ENCODE assay signal across 12 cellular contexts in the genomic region with DNA sequence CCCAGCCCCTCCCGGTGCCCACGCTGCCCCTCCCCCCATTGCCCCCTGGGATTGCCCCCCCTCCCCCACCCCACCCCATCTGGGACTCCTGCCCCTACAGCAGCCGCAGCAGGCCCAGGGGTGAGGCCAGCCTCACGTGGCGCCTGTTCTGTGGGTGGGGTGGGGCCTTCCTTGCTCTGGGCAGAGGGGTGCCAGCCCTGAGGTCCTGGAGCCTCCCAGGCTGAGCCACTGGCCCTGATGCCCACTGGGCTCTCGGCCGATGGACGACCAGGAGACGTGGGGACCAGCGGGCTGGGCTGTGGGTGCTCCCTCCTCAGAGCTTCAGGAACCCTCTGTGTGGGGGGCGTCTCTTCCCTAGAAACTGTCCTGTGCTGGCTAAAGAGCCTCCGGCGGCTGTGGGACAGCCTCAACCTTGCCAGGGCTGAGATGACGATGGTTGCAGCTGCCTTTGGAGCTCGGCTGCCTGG. TPM values are rescaled to one million over a fixed set of nuclear protein-coding genes. Genes with fewer than 3 reads are reported as not detected.
DNase-seq lines count a peak whose midpoint lies in the region; ATAC-seq and TF ChIP-seq lines count a peak whose summit lies in the region.
"Had no signal": no experiment of that assay in that cellular context is flagged by ENCODE, and none has a peak within 500 bp of the region (broad histone marks: within the 10 kb centered on the region; RNA-seq: fewer than 3 reads in every experiment).

No MANE protein-coding gene starts in this region.

- H4K20me1 ChIP-seq in SK-N-SH (ENCODE audit: insufficient read depth) (no peaks in the 10 kb centered on the region), hepatocyte (ENCODE audit: insufficient read depth, poor library complexity, severe bottlenecking) (no peaks in the 10 kb centered on the region), smooth muscle cell (ENCODE audit: low read depth) (no peaks in the 10 kb centered on the region)

- ATAC-seq in activated CD8-positive, alpha-beta T cell treated with anti-CD3 and anti-CD28 coated beads for 36 hours: peak; percentile 29
- ATAC-seq in activated CD8-positive, alpha-beta T cell treated with anti-CD3 and anti-CD28 coated beads, Interleukin-2, amount 10 ng/mL, durations not matched to agents 7 days and 5 days: no peak
- ATAC-seq in HG02840 (IDR thresholded peaks at IDR 0.05; ENCODE audit: low FRiP score, unreplicated experiment): no peak

- no peak overlapping the region for H3K27ac Mint-ChIP-seq in activated CD8-positive, alpha-beta T cell treated with anti-CD3 and anti-CD28 coated beads for 36 hours
- no peak overlapping the region for H3K27ac Mint-ChIP-seq in activated CD8-positive, alpha-beta T cell treated with anti-CD3 and anti-CD28 coated beads, Interleukin-2, amount 10 ng/mL, durations not matched to agents 7 days and 5 days
- H3K27ac Mint-ChIP-seq in activated CD4-positive, alpha-beta memory T cell treated with anti-CD3 and anti-CD28 coated beads for 36 hours: no peak overlapping the region
- H3K27ac Mint-ChIP-seq: activated CD4-positive, alpha-beta T cell treated with anti-CD3 and anti-CD28 coated beads, Interleukin-2, amount 10 ng/mL, durations not matched to agents 24 days and 14 days had no signal

- H3K9me2 ChIP-seq in SK-N-SH (no peaks in the 10 kb centered on the region), hepatocyte (replicated peaks; ENCODE audit: insufficient read depth) (no peaks in the 10 kb centered on the region)

- H3K9ac ChIP-seq in SK-N-SH (no peak overlapping the region), smooth muscle cell (ENCODE audit: low read depth) (no peak overlapping the region)

- no peak overlapping the region for H3K4me3 Mint-ChIP-seq in activated CD8-positive, alpha-beta T cell treated with anti-CD3 and anti-CD28 coated beads for 36 hours
- H3K4me3 Mint-ChIP-seq in activated CD8-positive, alpha-beta T cell treated with anti-CD3 and anti-CD28 coated beads, Interleukin-2, amount 10 ng/mL, durations not matched to agents 7 days and 5 days: no peak overlapping the region
- no peak overlapping the region for H3K4me3 Mint-ChIP-seq in activated CD4-positive, alpha-beta memory T cell treated with anti-CD3 and anti-CD28 coated beads for 36 hours
- H3K4me3 Mint-ChIP-seq: activated CD4-positive, alpha-beta T cell treated with anti-CD3 and anti-CD28 coated beads, Interleukin-2, amount 10 ng/mL, durations not matched to agents 24 days and 14 days; neural crest cell had no signal

- POLR2A ChIA-PET in activated CD8-positive, alpha-beta T cell treated with anti-CD3 and anti-CD28 coated beads for 36 hours (lab: Charles Lee): interaction anchor here (0.9 to 1.8 kb wide), 7 partner anchors 15 to 152 kb away, joined by 3 to 5 read pairs (median 3); partner anchors contain the start of genes B3GALT6, SDF4 and UBE2J2
- POLR2A ChIA-PET in activated CD8-positive, alpha-beta T cell treated with anti-CD3 and anti-CD28 coated beads, Interleukin-2, amount 10 ng/mL, durations not matched to agents 7 days and 5 days (lab: Charles Lee): interaction anchor here (0.9 to 1.3 kb wide), 5 partner anchors 109 to 492 kb away, joined by 3 to 5 read pairs (median 3); no protein-coding TSS in a partner anchor
- POLR2A ChIA-PET in SK-N-SH (lab: Yijun Ruan, JAX): no interaction called here
- POLR2A ChIA-PET in activated CD4-positive, alpha-beta memory T cell treated with anti-CD3 and anti-CD28 coated beads for 36 hours (lab: Charles Lee): interaction anchor here (0.6 to 1.5 kb wide), 4 partner anchors 77 to 110 kb away, joined by 3 read pairs; no protein-coding TSS in a partner anchor

- peaks cover 7% of the 10 kb centered on the region for H3K27me3 Mint-ChIP-seq in activated CD8-positive, alpha-beta T cell treated with anti-CD3 and anti-CD28 coated beads for 36 hours
- peaks cover 6% of the 10 kb centered on the region for H3K27me3 Mint-ChIP-seq in activated CD8-positive, alpha-beta T cell treated with anti-CD3 and anti-CD28 coated beads, Interleukin-2, amount 10 ng/mL, durations not matched to agents 7 days and 5 days (ENCODE audit: low read depth)
- peaks cover 7% of the 10 kb centered on the region for H3K27me3 Mint-ChIP-seq in activated CD4-positive, alpha-beta memory T cell treated with anti-CD3 and anti-CD28 coated beads for 36 hours

- TF ChIP-seq EP300 in SK-N-SH (IDR thresholded peaks at IDR 0.05; ENCODE audit: borderline replicate concordance in 1 of 2, low read depth in 1 of 2, low read length in 1 of 2): no peak

- H3K27ac ChIP-seq in SK-N-SH (ENCODE audit: low read depth in 2 of 2, low read length in 1 of 2): no peak overlapping the region
- no peak overlapping the region for H3K27ac ChIP-seq in hepatocyte
- no peak overlapping the region for H3K27ac ChIP-seq in smooth muscle cell (ENCODE audit: low read depth)

- H3K36me3 ChIP-seq in SK-N-SH (replicated peaks in 1 of 2; ENCODE audit: control insufficient read depth in 1 of 2, insufficient read depth in 2 of 2, low read length in 1 of 2) (no peaks in the 10 kb centered on the region), hepatocyte (replicated peaks; ENCODE audit: insufficient read depth, low read depth) (no peaks in the 10 kb centered on the region), smooth muscle cell (ENCODE audit: low read depth) (no peaks in the 10 kb centered on the region)
- H3K36me3 ChIP-seq: Peyer's patch, tibial nerve had no signal

- H3K4me2 ChIP-seq in SK-N-SH (no peak overlapping the region; the same call in 1 of the 2 replicates), hepatocyte (peak overlapping the region; percentile 73), smooth muscle cell (peak overlapping the region; percentile 79)

- H3K27me3 ChIP-seq in SK-N-SH (ENCODE audit: insufficient read depth): 0 out of 2 replicates have a peak, but pooled peaks cover 6% of the 10 kb centered on the region
- H3K27me3 ChIP-seq in hepatocyte: no peaks in the 10 kb centered on the region
- H3K27me3 ChIP-seq in smooth muscle cell (ENCODE audit: low read depth): no peaks in the 10 kb centered on the region
- H3K27me3 ChIP-seq: Peyer's patch had no signal

- H2AFZ ChIP-seq in SK-N-SH (ENCODE audit: low read depth): no peak overlapping the region
- no peak overlapping the region for H2AFZ ChIP-seq in hepatocyte
- H2AFZ ChIP-seq in smooth muscle cell (ENCODE audit: low read depth): peak overlapping the region; percentile 79

- WGBS in SK-N-SH (ENCODE audit: low lambda C conversion rate): no CpG with 5 or more reads among the region's 15 CpGs
- WGBS in hepatocyte (ENCODE audit: low lambda C conversion rate, missing lambda C conversion rate): 77% methylated on average over 11 of the region's 15 CpGs
- WGBS in smooth muscle cell (ENCODE audit: low lambda C conversion rate): 63% methylated on average over 10 of the region's 15 CpGs

- no peak for TF ChIP-seq RAD21 in SK-N-SH (IDR thresholded peaks at IDR 0.05; ENCODE audit: low read length)

- peaks cover 16% of the 10 kb centered on the region for H3K4me1 Mint-ChIP-seq in activated CD8-positive, alpha-beta T cell treated with anti-CD3 and anti-CD28 coated beads for 36 hours (ENCODE audit: low read depth)
- H3K4me1 Mint-ChIP-seq in activated CD8-positive, alpha-beta T cell treated with anti-CD3 and anti-CD28 coated beads, Interleukin-2, amount 10 ng/mL, durations not matched to agents 7 days and 5 days (ENCODE audit: low read depth): peaks cover 21% of the 10 kb centered on the region
- H3K4me1 Mint-ChIP-seq in activated CD4-positive, alpha-beta memory T cell treated with anti-CD3 and anti-CD28 coated beads for 36 hours (ENCODE audit: low read depth): peaks cover 6% of the 10 kb centered on the region
- H3K4me1 Mint-ChIP-seq: activated CD4-positive, alpha-beta T cell treated with anti-CD3 and anti-CD28 coated beads, Interleukin-2, amount 10 ng/mL, durations not matched to agents 24 days and 14 days had no signal

- peak overlapping the region in 1 of 2 experiments; percentile 6; a peak in 1 of 4 replicates for H3K4me3 ChIP-seq in SK-N-SH (ENCODE audit: low read depth in 2 of 2, low read length in 1 of 2)
- H3K4me3 ChIP-seq in hepatocyte: no peak overlapping the region
- peak overlapping the region; percentile 28 for H3K4me3 ChIP-seq in smooth muscle cell

- H3K9me3 Mint-ChIP-seq in activated CD8-positive, alpha-beta T cell treated with anti-CD3 and anti-CD28 coated beads for 36 hours: peaks cover 3% of the 10 kb centered on the region
- H3K9me3 Mint-ChIP-seq in activated CD8-positive, alpha-beta T cell treated with anti-CD3 and anti-CD28 coated beads, Interleukin-2, amount 10 ng/mL, durations not matched to agents 7 days and 5 days (ENCODE audit: insufficient read depth): peaks cover 3% of the 10 kb centered on the region
- peaks cover 3% of the 10 kb centered on the region for H3K9me3 Mint-ChIP-seq in activated CD4-positive, alpha-beta memory T cell treated with anti-CD3 and anti-CD28 coated beads for 36 hours
- H3K9me3 Mint-ChIP-seq: activated CD4-positive, alpha-beta T cell treated with anti-CD3 and anti-CD28 coated beads, Interleukin-2, amount 10 ng/mL, durations not matched to agents 24 days and 14 days; neural crest cell had no signal

- intact Hi-C loops in activated CD8-positive, alpha-beta T cell treated with anti-CD3 and anti-CD28 coated beads for 36 hours (cut with micrococcal nuclease): no loop called here
- intact Hi-C loops in activated CD4-positive, alpha-beta memory T cell treated with anti-CD3 and anti-CD28 coated beads for 36 hours (cut with micrococcal nuclease): loop anchor here (2.0 kb wide), 1 partner anchor 169 kb away; no protein-coding TSS in a partner anchor

- peaks cover 0 to 13% of the 10 kb centered on the region in 2 experiments; a peak in 1 of 4 replicates for H3K4me1 ChIP-seq in SK-N-SH (ENCODE audit: control insufficient read depth in 1 of 2, insufficient read depth in 2 of 2, low read depth in 1 of 2, low read length in 1 of 2)
- H3K4me1 ChIP-seq in hepatocyte (ENCODE audit: insufficient read depth): peaks cover 36% of the 10 kb centered on the region
- H3K4me1 ChIP-seq in smooth muscle cell (ENCODE audit: low read depth): no peaks in the 10 kb centered on the region

- TF ChIP-seq CTCF in activated CD8-positive, alpha-beta T cell treated with anti-CD3 and anti-CD28 coated beads for 36 hours (IDR thresholded peaks at IDR 0.05): no peak
- no peak for TF ChIP-seq CTCF in SK-N-SH (IDR thresholded peaks at IDR 0.05)
- TF ChIP-seq CTCF in hepatocyte (IDR thresholded peaks at IDR 0.05; ENCODE audit: poor library complexity): no peak
- TF ChIP-seq CTCF in smooth muscle cell (IDR thresholded peaks at IDR 0.05; ENCODE audit: borderline replicate concordance, insufficient read depth, poor library complexity, severe bottlenecking): no peak

- H3K79me2 ChIP-seq in SK-N-SH (ENCODE audit: insufficient read depth) (no peaks in the 10 kb centered on the region), hepatocyte (no peaks in the 10 kb centered on the region), smooth muscle cell (ENCODE audit: low read depth) (no peaks in the 10 kb centered on the region)

- no peaks in the 10 kb centered on the region for H3K36me3 Mint-ChIP-seq in activated CD8-positive, alpha-beta T cell treated with anti-CD3 and anti-CD28 coated beads for 36 hours (ENCODE audit: low read depth)
- H3K36me3 Mint-ChIP-seq in activated CD8-positive, alpha-beta T cell treated with anti-CD3 and anti-CD28 coated beads, Interleukin-2, amount 10 ng/mL, durations not matched to agents 7 days and 5 days (ENCODE audit: low read depth): no peaks in the 10 kb centered on the region
- no peaks in the 10 kb centered on the region for H3K36me3 Mint-ChIP-seq in activated CD4-positive, alpha-beta memory T cell treated with anti-CD3 and anti-CD28 coated beads for 36 hours

- H3F3A ChIP-seq in SK-N-SH (replicated peaks; ENCODE audit: insufficient read depth) (peaks cover 10% of the 10 kb centered on the region), smooth muscle cell (ENCODE audit: low read depth) (no peaks in the 10 kb centered on the region)

- no peak for DNase-seq in activated CD8-positive, alpha-beta T cell treated with anti-CD3 and anti-CD28 coated beads for 36 hours
- DNase-seq in activated CD8-positive, alpha-beta T cell treated with anti-CD3 and anti-CD28 coated beads, Interleukin-2, amount 10 ng/mL, durations not matched to agents 7 days and 5 days: no peak
- DNase-seq in SK-N-SH (peak; percentile 57), hepatocyte (ENCODE audit: low spot score) (no peak), smooth muscle cell (lab: John Stamatoyannopoulos, UW; ENCODE audit: unreplicated experiment) (no peak)
- DNase-seq in activated CD4-positive, alpha-beta memory T cell treated with anti-CD3 and anti-CD28 coated beads for 36 hours: no peak
- no peak for DNase-seq in stimulated activated CD4-positive, alpha-beta T cell treated with anti-CD3 and anti-CD28 coated beads, Interleukin-1b, Interleukin-23, amount 100 ng/mL, for 48 hours

- H3K9me3 ChIP-seq in SK-N-SH (no peaks in the 10 kb centered on the region), hepatocyte (ENCODE audit: low read depth) (no peaks in the 10 kb centered on the region), smooth muscle cell (replicated peaks; ENCODE audit: low read depth) (no peaks in the 10 kb centered on the region)
- H3K9me3 ChIP-seq: Peyer's patch, tibial nerve had no signal

- CTCF ChIA-PET in activated CD8-positive, alpha-beta T cell treated with anti-CD3 and anti-CD28 coated beads for 36 hours (lab: Charles Lee): interaction anchor here (0.6 to 3.2 kb wide), 34 partner anchors 8 to 251 kb away, joined by 3 to 50 read pairs (median 6); partner anchors contain the start of genes B3GALT6, SDF4, TNFRSF18 and TTLL10
- CTCF ChIA-PET in activated CD8-positive, alpha-beta T cell treated with anti-CD3 and anti-CD28 coated beads, Interleukin-2, amount 10 ng/mL, durations not matched to agents 7 days and 5 days (lab: Charles Lee): interaction anchor here (0.6 to 3.9 kb wide), 29 partner anchors 9 to 427 kb away, joined by 3 to 61 read pairs (median 7); partner anchors contain the start of genes B3GALT6, ISG15 and SDF4
- CTCF ChIA-PET in SK-N-SH (lab: Yijun Ruan, JAX): interaction anchor here (0.6 to 7.2 kb wide), 47 partner anchors 9 to 227 kb away, joined by 3 to 131 read pairs (median 5); partner anchors contain the start of genes B3GALT6, C1QTNF12, SCNN1D and SDF4
- CTCF ChIA-PET in activated CD4-positive, alpha-beta memory T cell treated with anti-CD3 and anti-CD28 coated beads for 36 hours (lab: Charles Lee): interaction anchor here (0.6 to 3.4 kb wide), 36 partner anchors 9 to 277 kb away, joined by 3 to 74 read pairs (median 6); partner anchors contain the start of genes B3GALT6, C1QTNF12, CCNL2 and ISG15

RNA-seq across cellular contexts. Expression of gene C1orf159, which starts 5.8 kb away (rescaled TPM):
- 10 to 100 TPM; 17.5 to 20.3 TPM for total RNA-seq in activated CD8-positive, alpha-beta T cell treated with anti-CD3 and anti-CD28 coated beads for 36 hours
- total RNA-seq in activated CD8-positive, alpha-beta T cell treated with anti-CD3 and anti-CD28 coated beads, Interleukin-2, amount 10 ng/mL, durations not matched to agents 7 days and 5 days: 10 to 100 TPM; 24.5 to 26.8 TPM
- 10.1 and 10.2 TPM in 2 replicates for polyA plus RNA-seq in SK-N-SH (2012; rRNA removed)
- 3.0 and 4.9 TPM in 2 replicates for polyA plus RNA-seq in SK-N-SH (2012; cell fraction: cytosol; rRNA removed)
- 57.7 and 66.0 TPM in 2 replicates for polyA plus RNA-seq in SK-N-SH (2012; cell fraction: nucleus; rRNA removed)
- 7.1 and 9.2 TPM in 2 replicates for total RNA-seq in hepatocyte
- polyA plus RNA-seq in hepatocyte: 21.7 and 25.1 TPM in 2 replicates
- total RNA-seq in smooth muscle cell: 9.3 and 24.5 TPM in 2 replicates
- polyA plus RNA-seq in smooth muscle cell: 20.2 and 27.1 TPM in 2 replicates
- 10 to 100 TPM; 19.5 to 20.5 TPM for total RNA-seq in activated CD4-positive, alpha-beta memory T cell treated with anti-CD3 and anti-CD28 coated beads for 36 hours

RNA-seq across cellular contexts. Expression of gene RNF223, which starts 47.5 kb away (rescaled TPM):
- not detected for total RNA-seq in activated CD8-positive, alpha-beta T cell treated with anti-CD3 and anti-CD28 coated beads for 36 hours
- not detected for total RNA-seq in activated CD8-positive, alpha-beta T cell treated with anti-CD3 and anti-CD28 coated beads, Interleukin-2, amount 10 ng/mL, durations not matched to agents 7 days and 5 days
- polyA plus RNA-seq in SK-N-SH (2012; rRNA removed) (not detected in 2 replicates), hepatocyte (0.88 and 2.6 TPM in 2 replicates), smooth muscle cell (1.6 and 1.9 TPM in 2 replicates)
- not detected in 2 replicates for polyA plus RNA-seq in SK-N-SH (2012; cell fraction: cytosol; rRNA removed)
- polyA plus RNA-seq in SK-N-SH (2012; cell fraction: nucleus; rRNA removed): 0.04 TPM in 1 of 2 replicates, not detected in the other
- total RNA-seq in hepatocyte (0.08 and 0.43 TPM in 2 replicates), smooth muscle cell (0.81 and 4.3 TPM in 2 replicates)
- total RNA-seq in activated CD4-positive, alpha-beta memory T cell treated with anti-CD3 and anti-CD28 coated beads for 36 hours: not detected
- total RNA-seq: activated CD4-positive, alpha-beta T cell treated with anti-CD3 and anti-CD28 coated beads, Interleukin-2, amount 10 ng/mL, durations not matched to agents 24 days and 14 days; neural crest cell; tibial nerve had no signal

RNA-seq across cellular contexts. Expression of gene TTLL10, which starts 52.0 kb away (rescaled TPM):
- not detected for total RNA-seq in activated CD8-positive, alpha-beta T cell treated with anti-CD3 and anti-CD28 coated beads for 36 hours
- under 1 TPM; 0.63 to 0.90 TPM for total RNA-seq in activated CD8-positive, alpha-beta T cell treated with anti-CD3 and anti-CD28 coated beads, Interleukin-2, amount 10 ng/mL, durations not matched to agents 7 days and 5 days
- not detected in 2 replicates for polyA plus RNA-seq in SK-N-SH (2012; rRNA removed)
- polyA plus RNA-seq in SK-N-SH (2012; cell fraction: cytosol; rRNA removed): not detected in 2 replicates
- not detected in 2 replicates for polyA plus RNA-seq in SK-N-SH (2012; cell fraction: nucleus; rRNA removed)
- not detected in 2 replicates for total RNA-seq in hepatocyte
- polyA plus RNA-seq in hepatocyte: 0.38 and 0.69 TPM in 2 replicates
- not detected in 2 replicates for total RNA-seq in smooth muscle cell
- polyA plus RNA-seq in smooth muscle cell: 0.45 TPM in 1 of 2 replicates, not detected in the other
- total RNA-seq in activated CD4-positive, alpha-beta memory T cell treated with anti-CD3 and anti-CD28 coated beads for 36 hours: not detected
- total RNA-seq: activated CD4-positive, alpha-beta T cell treated with anti-CD3 and anti-CD28 coated beads, Interleukin-2, amount 10 ng/mL, durations not matched to agents 24 days and 14 days; neural crest cell; tibial nerve had no signal
